In the genomic region with DNA sequence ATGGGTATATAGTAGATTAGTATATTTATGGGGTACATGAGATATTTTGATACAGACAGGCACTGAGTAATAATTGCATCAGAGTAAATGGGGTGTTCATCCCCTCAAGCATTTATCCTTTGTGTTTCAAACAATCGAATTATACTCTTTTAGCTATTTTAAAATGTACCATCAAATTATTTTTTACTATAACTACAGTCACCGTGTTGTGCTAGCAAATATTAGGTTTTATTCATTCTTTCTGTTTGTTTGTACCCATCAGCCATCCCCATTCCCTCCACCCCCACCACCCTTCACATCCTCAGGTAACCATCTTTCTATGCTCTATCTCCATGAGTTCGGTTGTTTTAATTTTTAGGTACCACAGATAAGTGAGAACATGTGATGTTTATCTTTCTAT, we compare ENCODE assay signal across 29 cellular contexts.
"Had no signal": no experiment of that assay in that cellular context is flagged by ENCODE, and none has a peak within 500 bp of the region (broad histone marks: within the 10 kb centered on the region; RNA-seq: fewer than 3 reads in every experiment).

No MANE protein-coding gene starts in this region.

- H3K9me3 ChIP-seq: stomach, suprapubic skin, testis, thoracic aorta, thyroid gland, tibial artery, tibial nerve, transverse colon, upper lobe of right lung, uterus, vagina had no signal

- H3K36me3 ChIP-seq: thoracic aorta, thyroid gland, transverse colon, upper lobe of left lung, upper lobe of right lung, uterus, vagina had no signal

- H3K27me3 Mint-ChIP-seq: stimulated activated memory B cell treated with anti-CD40 and anti-IgM and Interleukin-4, amounts not matched to agents 10 μg/mL and 1 μg/mL and 100 μg/mL, for 72 hours; stimulated activated naive B cell treated with anti-CD40 and anti-IgM and Interleukin-4, amounts not matched to agents 10 μg/mL and 1 μg/mL and 100 μg/mL, for 72 hours; stimulated activated naive CD8-positive, alpha-beta T cell treated with anti-CD3 and anti-CD28 coated beads, Interleukin-15, amount 100 ng/mL, for 72 hours; stimulated activated naive CD8-positive, alpha-beta T cell treated with anti-CD3 and anti-CD28 coated beads, Interleukin-15, Interleukin-2, amounts not matched to agents 100 ng/mL and 50 ng/mL, for 24 hours; type B pancreatic cell had no signal

- H3K27ac Mint-ChIP-seq: stimulated activated effector memory CD8-positive, alpha-beta T cell treated with anti-CD3 and anti-CD28 coated beads, Interleukin-12 subunit alpha, Interleukin-12 subunit beta, amount 100 ng/mL, for 72 hours; stimulated activated memory B cell treated with anti-CD40 and anti-IgM and Interleukin-4, amounts not matched to agents 10 μg/mL and 1 μg/mL and 100 μg/mL, for 72 hours; stimulated activated naive B cell treated with anti-CD40 and anti-IgM and Interleukin-4, amounts not matched to agents 10 μg/mL and 1 μg/mL and 100 μg/mL, for 72 hours; stimulated activated naive CD8-positive, alpha-beta T cell treated with anti-CD3 and anti-CD28 coated beads, Interleukin-15, amount 100 ng/mL, for 72 hours; stimulated activated naive CD8-positive, alpha-beta T cell treated with anti-CD3 and anti-CD28 coated beads, Interleukin-15, Interleukin-2, amounts not matched to agents 100 ng/mL and 50 ng/mL, for 24 hours; type B pancreatic cell had no signal

- H3K4me3 Mint-ChIP-seq: stimulated activated effector memory CD8-positive, alpha-beta T cell treated with anti-CD3 and anti-CD28 coated beads, Interleukin-12 subunit alpha, Interleukin-12 subunit beta, amount 100 ng/mL, for 72 hours; stimulated activated memory B cell treated with anti-CD40 and anti-IgM and Interleukin-4, amounts not matched to agents 10 μg/mL and 1 μg/mL and 100 μg/mL, for 72 hours; stimulated activated naive B cell treated with anti-CD40 and anti-IgM and Interleukin-4, amounts not matched to agents 10 μg/mL and 1 μg/mL and 100 μg/mL, for 72 hours; stimulated activated naive CD8-positive, alpha-beta T cell treated with anti-CD3 and anti-CD28 coated beads, Interleukin-15, amount 100 ng/mL, for 72 hours; stimulated activated naive CD8-positive, alpha-beta T cell treated with anti-CD3 and anti-CD28 coated beads, Interleukin-15, Interleukin-2, amounts not matched to agents 100 ng/mL and 50 ng/mL, for 24 hours; type B pancreatic cell had no signal

- H3K4me1 ChIP-seq: stomach, suprapubic skin, testis, thyroid gland, tibial artery, tibial nerve, transverse colon, upper lobe of left lung, upper lobe of right lung, uterus, vagina had no signal

- H3K27me3 ChIP-seq: stomach, suprapubic skin, testis, thyroid gland, tibial artery, tibial nerve, transverse colon, upper lobe of left lung, upper lobe of right lung, uterus, vagina had no signal

- DNase-seq: stimulated activated CD4-positive, alpha-beta T cell treated with anti-CD3 and anti-CD28 coated beads, Interleukin-2, amount 100 ng/mL, for 48 hours; stimulated activated CD4-positive, alpha-beta T cell treated with anti-CD3 and anti-CD28 coated beads, Interleukin-4, amount 100 ng/mL, for 1 hour; stimulated activated CD4-positive, alpha-beta T cell treated with anti-CD3 and anti-CD28 coated beads, Interleukin-4, amount 100 ng/mL, for 24 hours; stimulated activated CD4-positive, alpha-beta T cell treated with anti-CD3 and anti-CD28 coated beads, Interleukin-4, amount 100 ng/mL, for 4 hours; stimulated activated CD8-positive, alpha-beta memory T cell treated with anti-CD3 and anti-CD28 coated beads, Interleukin-4, amount 100 ng/mL, for 48 hours; stimulated activated naive B cell treated with anti-CD40 and anti-IgM and Interleukin-4, amounts not matched to agents 10 μg/mL and 1 μg/mL and 100 μg/mL, for 72 hours; stimulated activated naive CD4-positive, alpha-beta T cell; stimulated activated naive CD4-positive, alpha-beta T cell treated with Interleukin-2 at 50 U/mL for 16 hours; stimulated activated naive CD8-positive, alpha-beta T cell treated with anti-CD3 and anti-CD28 coated beads, Interleukin-15, amount 100 ng/mL, for 72 hours; stimulated activated naive CD8-positive, alpha-beta T cell treated with anti-CD3 and anti-CD28 coated beads, Interleukin-15, Interleukin-2, amounts not matched to agents 100 U/mL and 50 U/mL, for 24 hours; stomach; substantia nigra; testis; thyroid gland; tibial artery; transverse colon; trophoblast cell; upper lobe of left lung; upper lobe of right lung; uterus had no signal

- H3K9me3 Mint-ChIP-seq: stimulated activated memory B cell treated with anti-CD40 and anti-IgM and Interleukin-4, amounts not matched to agents 10 μg/mL and 1 μg/mL and 100 μg/mL, for 72 hours; stimulated activated naive B cell treated with anti-CD40 and anti-IgM and Interleukin-4, amounts not matched to agents 10 μg/mL and 1 μg/mL and 100 μg/mL, for 72 hours; stimulated activated naive CD8-positive, alpha-beta T cell treated with anti-CD3 and anti-CD28 coated beads, Interleukin-15, Interleukin-2, amounts not matched to agents 100 ng/mL and 50 ng/mL, for 24 hours; type B pancreatic cell had no signal

- H3K4me3 ChIP-seq: stomach, suprapubic skin, testis, thoracic aorta, thyroid gland, tibial artery, tibial nerve, transverse colon, upper lobe of left lung, upper lobe of right lung, uterus, vagina had no signal

- FAIRE-seq: urothelium cell line had no signal

- H3K4me1 Mint-ChIP-seq: stimulated activated effector memory CD8-positive, alpha-beta T cell treated with anti-CD3 and anti-CD28 coated beads, Interleukin-12 subunit alpha, Interleukin-12 subunit beta, amount 100 ng/mL, for 72 hours; stimulated activated naive CD8-positive, alpha-beta T cell treated with anti-CD3 and anti-CD28 coated beads, Interleukin-15, amount 100 ng/mL, for 72 hours had no signal

- H3K27ac ChIP-seq: stomach, suprapubic skin, testis, thoracic aorta, thyroid gland, tibial artery, tibial nerve, transverse colon, upper lobe of left lung, upper lobe of right lung, uterus, vagina had no signal

- ATAC-seq: stimulated activated memory B cell treated with anti-CD40 and anti-IgM and Interleukin-4, amounts not matched to agents 10 μg/mL and 1 μg/mL and 100 μg/mL, for 72 hours; stimulated activated naive B cell treated with anti-CD40 and anti-IgM and Interleukin-4, amounts not matched to agents 10 μg/mL and 1 μg/mL and 100 μg/mL, for 72 hours; stimulated activated naive CD8-positive, alpha-beta T cell treated with anti-CD3 and anti-CD28 coated beads, Interleukin-15, amount 100 ng/mL, for 72 hours; stimulated activated naive CD8-positive, alpha-beta T cell treated with anti-CD3 and anti-CD28 coated beads, Interleukin-15, Interleukin-2, amounts not matched to agents 100 U/mL and 50 U/mL, for 24 hours had no signal
